In the genomic region with DNA sequence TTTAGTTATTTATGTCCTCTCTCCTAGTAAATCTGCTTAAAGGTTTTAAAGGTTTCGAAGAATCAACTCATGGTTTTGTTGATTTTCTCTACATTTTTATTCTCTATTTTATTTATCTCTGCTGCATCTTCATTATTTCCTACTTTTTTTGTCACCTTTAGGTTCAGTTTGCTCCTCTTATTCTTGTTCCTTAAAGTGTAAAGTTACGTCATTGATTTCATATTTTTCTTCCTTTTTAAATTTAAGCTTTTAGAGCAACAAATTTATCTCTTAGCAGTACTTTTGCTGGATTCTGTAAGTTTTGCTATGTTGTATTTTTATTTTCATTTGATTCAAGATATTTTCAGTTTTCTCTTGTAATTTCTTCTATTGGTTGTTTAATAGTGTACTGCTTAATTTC, we compare ENCODE assay signal across 9 cellular contexts. TPM values are rescaled to one million over a fixed set of nuclear protein-coding genes. Genes with fewer than 3 reads are reported as not detected.
"Had no signal": no experiment of that assay in that cellular context is flagged by ENCODE, and none has a peak within 500 bp of the region (broad histone marks: within the 10 kb centered on the region; RNA-seq: fewer than 3 reads in every experiment).

No MANE protein-coding gene starts in this region.

- H3K4me3 ChIP-seq: GM12878 had no signal

- FAIRE-seq: G401.6, GM12878, GM12891, GM12892, GM18507, GM19239 had no signal

- DNase-seq: GDM1, GF-D8 had no signal

- ATAC-seq: GM12878 had no signal

RNA-seq across cellular contexts. Expression of a gene that starts 10.7 kb away (rescaled TPM):
- total RNA-seq: G401, GM12878 had no signal
- polyA plus RNA-seq: GM12878 had no signal
